13 cellular contexts compared by ENCODE assay signal in genomic region chr9:85056203-85056572, GRCh38.
A peak's percentile ranks its signal among the peaks of the same experiment; 100 is the strongest.
DNase-seq lines count a peak whose midpoint lies in the region; ATAC-seq, FAIRE-seq and TF ChIP-seq lines count a peak whose summit lies in the region.
"Had no signal": no experiment of that assay in that cellular context is flagged by ENCODE, and none has a peak within 500 bp of the region (broad histone marks: within the 10 kb centered on the region; RNA-seq: fewer than 3 reads in every experiment).

No MANE protein-coding gene starts in this region.

- H3K9me3 ChIP-seq in pancreas = no peaks in the 10 kb centered on the region
- H3K9me3 ChIP-seq: lower lobe of right lung had no signal

- H3K27me3 ChIP-seq in H7 (ENCODE audit: control insufficient read depth, insufficient read depth, low read length) (no peaks in the 10 kb centered on the region), pancreas (no peaks in the 10 kb centered on the region)

- peak; percentile 62 for ATAC-seq in GM18909 (IDR thresholded peaks at IDR 0.05; ENCODE audit: poor library complexity, unreplicated experiment)
- ATAC-seq in GM21619 (IDR thresholded peaks at IDR 0.05; ENCODE audit: unreplicated experiment) = peak; percentile 50
- ATAC-seq in HG03095 (IDR thresholded peaks at IDR 0.05; ENCODE audit: unreplicated experiment) = peak; percentile 80
- ATAC-seq in left cardiac atrium = no peak
- no peak for ATAC-seq in pancreas
- ATAC-seq: lower lobe of right lung had no signal

- no peak overlapping the region for H3K4me3 ChIP-seq in H7 (ENCODE audit: insufficient read depth, low read depth, low read length)
- H3K4me3 ChIP-seq in pancreas = no peak overlapping the region
- H3K4me3 ChIP-seq: lower lobe of right lung had no signal

- FAIRE-seq in pancreas (lab: Jason Lieb, UNC) = no peak

- TF ChIP-seq CTCF in pancreas (IDR thresholded peaks at IDR 0.05) = no peak

- H3K27ac ChIP-seq in pancreas = no peak overlapping the region
- H3K27ac ChIP-seq: lower lobe of right lung, WERI-Rb-1 had no signal

- WGBS in pancreas, 2 donors = 79 to 80% methylated on average over 3 of the region's 3 CpGs

- DNase-seq in occipital lobe (lab: John Stamatoyannopoulos, UW) = no peak
- DNase-seq in left cardiac atrium = no peak
- no peak for DNase-seq in H7
- DNase-seq in pancreas = no peak
- DNase-seq: activated naive CD4-positive, alpha-beta T cell treated with Interleukin-2 at 50 U/mL for 16 hours; HFFc6; lower lobe of right lung; NCI-H345; OCI-M1; WERI-Rb-1 had no signal

- H3K4me1 ChIP-seq in pancreas = no peaks in the 10 kb centered on the region
- H3K4me1 ChIP-seq: lower lobe of right lung had no signal

- no peaks in the 10 kb centered on the region for H3K36me3 ChIP-seq in H7 (replicated peaks; ENCODE audit: control insufficient read depth, insufficient read depth, low read length)
- H3K36me3 ChIP-seq in pancreas = no peaks in the 10 kb centered on the region
- H3K36me3 ChIP-seq: lower lobe of right lung, WERI-Rb-1 had no signal

- intact Hi-C loops in left cardiac atrium (cut with DNase I) (no loop called here), pancreas (cut with DNase I) (no loop called here)

Comparison
In these comparisons a context has a peak if more than half of its experiments do, and no peak if none do; other contexts are left out.
1. ATAC-seq: peak in GM18909 (single experiment), GM21619 (single experiment) and HG03095 (single experiment); none in left cardiac atrium (0 of 2) and pancreas (0 of 4).